30 cellular contexts compared by ENCODE assay signal in the genomic region with DNA sequence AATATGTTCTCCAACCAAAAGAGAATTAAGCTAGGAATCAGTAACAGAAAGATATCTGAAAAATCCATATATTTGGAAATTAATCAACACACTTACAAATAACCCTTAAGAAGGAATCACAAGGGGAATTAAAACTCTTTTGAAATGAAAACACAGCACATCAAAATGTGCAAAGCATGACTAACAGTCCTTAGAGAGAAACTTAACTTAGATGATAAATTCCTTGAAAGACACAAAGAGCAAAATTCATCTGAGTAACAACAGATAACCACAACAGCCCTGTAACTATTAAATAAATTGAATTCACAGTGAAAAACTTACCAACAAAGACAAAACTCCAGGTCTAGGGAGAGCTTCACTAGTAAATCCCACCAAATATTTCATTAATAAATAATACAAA.
"Had no signal": no experiment of that assay in that cellular context is flagged by ENCODE, and none has a peak within 500 bp of the region (broad histone marks: within the 10 kb centered on the region; RNA-seq: fewer than 3 reads in every experiment).

No MANE protein-coding gene starts in this region.

- H3K9me3 Mint-ChIP-seq: effector memory CD8-positive, alpha-beta T cell; nephron; stimulated activated naive CD8-positive, alpha-beta T cell treated with anti-CD3 and anti-CD28 coated beads, Interleukin-15, Interleukin-2, amounts not matched to agents 100 ng/mL and 50 ng/mL, for 24 hours; T-cell; type B pancreatic cell had no signal

- H3K4me3 ChIP-seq: coronary artery, gastrocnemius medialis, hepatocyte, left ventricle myocardium inferior, lung, ovary, uterus had no signal

- H3K36me3 Mint-ChIP-seq: type B pancreatic cell had no signal

- DNase-seq: activated CD4-positive, alpha-beta T cell treated with anti-CD3 and anti-CD28 coated beads for 48 hours; activated CD4-positive, alpha-beta T cell treated with anti-CD3 and anti-CD28 coated beads, Interleukin-2, amount 50 U/mL, for 48 hours; activated CD8-positive, alpha-beta memory T cell treated with anti-CD3 and anti-CD28 coated beads for 24 hours; activated gamma-delta T cell treated with Interleukin-2 at 50 U/mL for 16 hours; aorta; brain microvascular endothelial cell; effector memory CD8-positive, alpha-beta T cell; erythroblast; gastrocnemius medialis; islet precursor cell; left ventricle myocardium inferior; mesendoderm; ovary; small intestine; stimulated activated CD4-positive, alpha-beta T cell treated with anti-CD3 and anti-CD28 coated beads, Interleukin-4, amount 100 ng/mL, for 24 hours; substantia nigra; T-cell; uterus; WERI-Rb-1 had no signal

- H3K9me3 ChIP-seq: gastrocnemius medialis, left ventricle myocardium inferior, ovary, uterus had no signal

- H3K27ac ChIP-seq: brain microvascular endothelial cell, coronary artery, gastrocnemius medialis, hepatocyte, left ventricle myocardium inferior, ovary, uterus, WERI-Rb-1 had no signal

- FAIRE-seq: small intestine had no signal

- H3K4me2 ChIP-seq: hepatocyte had no signal

- ATAC-seq: activated CD4-positive, CD25-positive, alpha-beta regulatory T cell treated with anti-CD3 and anti-CD28 coated beads, Interleukin-2, amount 50 U/mL, for 24 hours; activated naive CD4-positive, alpha-beta T cell treated with anti-CD3 and anti-CD28 coated beads, Interleukin-2, amount 50 U/mL, for 72 hours; effector memory CD8-positive, alpha-beta T cell; gastrocnemius medialis; sciatic nerve; stimulated activated effector memory CD8-positive, alpha-beta T cell treated with anti-CD3 and anti-CD28 coated beads, Interleukin-12 subunit alpha, Interleukin-12 subunit beta, amount 100 ng/mL, for 72 hours; T-cell had no signal

- H3K4me1 ChIP-seq: gastrocnemius medialis, left ventricle myocardium inferior, uterus had no signal

- H2AFZ ChIP-seq: hepatocyte had no signal

- H3K4me1 Mint-ChIP-seq: stimulated activated effector memory CD8-positive, alpha-beta T cell treated with anti-CD3 and anti-CD28 coated beads, Interleukin-12 subunit alpha, Interleukin-12 subunit beta, amount 100 ng/mL, for 72 hours had no signal

- H3K27me3 ChIP-seq: brain microvascular endothelial cell, gastrocnemius medialis, hepatocyte, ovary, uterus had no signal

- H3K36me3 ChIP-seq: brain microvascular endothelial cell, ovary, uterus had no signal

- H3K4me3 Mint-ChIP-seq: effector memory CD8-positive, alpha-beta T cell; nephron; stimulated activated effector memory CD8-positive, alpha-beta T cell treated with anti-CD3 and anti-CD28 coated beads, Interleukin-12 subunit alpha, Interleukin-12 subunit beta, amount 100 ng/mL, for 72 hours; stimulated activated naive CD8-positive, alpha-beta T cell treated with anti-CD3 and anti-CD28 coated beads, Interleukin-15, Interleukin-2, amounts not matched to agents 100 ng/mL and 50 ng/mL, for 24 hours; T-cell; type B pancreatic cell had no signal

- H3K27ac Mint-ChIP-seq: activated naive CD4-positive, alpha-beta T cell treated with anti-CD3 and anti-CD28 coated beads, Interleukin-2, amount 50 U/mL, for 72 hours; effector memory CD8-positive, alpha-beta T cell; nephron; progenitor cell of endocrine pancreas; stimulated activated effector memory CD8-positive, alpha-beta T cell treated with anti-CD3 and anti-CD28 coated beads, Interleukin-12 subunit alpha, Interleukin-12 subunit beta, amount 100 ng/mL, for 72 hours; stimulated activated naive CD8-positive, alpha-beta T cell treated with anti-CD3 and anti-CD28 coated beads, Interleukin-15, Interleukin-2, amounts not matched to agents 100 ng/mL and 50 ng/mL, for 24 hours; T-cell; type B pancreatic cell had no signal

- H3K27me3 Mint-ChIP-seq: effector memory CD8-positive, alpha-beta T cell; progenitor cell of endocrine pancreas; stimulated activated naive CD8-positive, alpha-beta T cell treated with anti-CD3 and anti-CD28 coated beads, Interleukin-15, Interleukin-2, amounts not matched to agents 100 ng/mL and 50 ng/mL, for 24 hours; T-cell; type B pancreatic cell had no signal

- H3K79me2 ChIP-seq: hepatocyte had no signal
